Comparison of ENCODE assay signal across 8 cellular contexts in genomic region chr4:80058740-80059139, GRCh38. TPM values are rescaled to one million over a fixed set of nuclear protein-coding genes. Genes with fewer than 3 reads are reported as not detected.
DNase-seq lines count a peak whose midpoint lies in the region; ATAC-seq, FAIRE-seq and TF ChIP-seq lines count a peak whose summit lies in the region.

No MANE protein-coding gene starts in this region.

- H3K4me2 ChIP-seq in OCI-LY7 (ENCODE audit: low read length) = peak overlapping the region; percentile 19; the same call in 1 of the 2 replicates

- H3K4me1 ChIP-seq in left ventricle myocardium inferior (peaks cover 25% of the 10 kb centered on the region), OCI-LY7 (ENCODE audit: insufficient read depth, low read length, poor library complexity, severe bottlenecking) (no peaks in the 10 kb centered on the region), kidney (ENCODE audit: control insufficient read depth in 1 of 2, insufficient read depth in 1 of 2, low read depth in 1 of 2, low read length in 2 of 2) (no peaks in the 10 kb centered on the region)

- H3K9me3 ChIP-seq in left ventricle myocardium inferior (replicated peaks) = no peaks in the 10 kb centered on the region
- no peaks in the 10 kb centered on the region for H3K9me3 ChIP-seq in OCI-LY7 (ENCODE audit: low read length)
- no peaks in the 10 kb centered on the region for H3K9me3 ChIP-seq in kidney (ENCODE audit: control insufficient read depth in 1 of 2, low read length in 2 of 2)

- no peaks in the 10 kb centered on the region for H3K79me2 ChIP-seq in OCI-LY7 (ENCODE audit: insufficient read depth, low read depth, low read length)

- H3K4me3 ChIP-seq in left ventricle myocardium inferior (no peak overlapping the region), OCI-LY7 (ENCODE audit: low read depth, low read length, poor library complexity, severe bottlenecking) (no peak overlapping the region), kidney (ENCODE audit: low read length in 2 of 2) (no peak overlapping the region)

- POLR2A ChIA-PET in OCI-LY7 (lab: Charles Lee) = interaction anchor here (0.8 kb wide), 1 partner anchor 12 kb away, joined by 3 read pairs; no protein-coding TSS in a partner anchor

- peak; percentile 73 for ATAC-seq in Right ventricle myocardium inferior
- ATAC-seq in HG02938 (IDR thresholded peaks at IDR 0.05; ENCODE audit: unreplicated experiment) = peak; percentile 99
- ATAC-seq in esophagus mucosa = peak; percentile 53

- CTCF ChIA-PET in OCI-LY7 (lab: Charles Lee; ENCODE audit: unreplicated experiment) = no interaction called here

- DNase-seq in Right ventricle myocardium inferior (ENCODE audit: missing footprints) (no peak), left ventricle myocardium inferior (no peak), OCI-LY7 (ENCODE audit: low spot score) (peak; percentile 35), NCI-H446 treated with DMSO at 0.1 percent for 48 hours (lab: John Stamatoyannopoulos, UW) (no peak), kidney (no peak), pons (ENCODE audit: low spot score) (no peak)

- H3K27ac ChIP-seq in left ventricle myocardium inferior (replicated peaks) (no peak overlapping the region), OCI-LY7 (ENCODE audit: low read depth, low read length, poor library complexity, severe bottlenecking) (no peak overlapping the region), kidney (ENCODE audit: low read depth in 2 of 2, low read length in 2 of 2) (no peak overlapping the region)

- intact Hi-C loops in Right ventricle myocardium inferior (cut with DNase I) (no loop called here), left ventricle myocardium inferior (cut with micrococcal nuclease) (no loop called here), OCI-LY7 (cut with micrococcal nuclease; ENCODE audit: unreplicated experiment) (no loop called here), kidney (cut with DNase I) (no loop called here)

- TF ChIP-seq CTCF in left ventricle myocardium inferior (IDR thresholded peaks at IDR 0.05; ENCODE audit: borderline replicate concordance) (no peak), OCI-LY7 (conservative IDR thresholded peaks at IDR 0.05; ENCODE audit: low read length) (no peak), kidney (IDR thresholded peaks at IDR 0.05; ENCODE audit: borderline replicate concordance, extremely low read depth, insufficient read depth) (no peak)

- H4K20me1 ChIP-seq in OCI-LY7 (ENCODE audit: insufficient read depth, low read length) = no peaks in the 10 kb centered on the region

- H3K9me2 ChIP-seq in OCI-LY7 (ENCODE audit: insufficient read depth, low read length) = no peaks in the 10 kb centered on the region

- H2AFZ ChIP-seq in OCI-LY7 (ENCODE audit: low read length) = no peak overlapping the region; the same call in 1 of the 2 replicates

- H3K36me3 ChIP-seq in left ventricle myocardium inferior = peaks cover 21% of the 10 kb centered on the region
- H3K36me3 ChIP-seq in OCI-LY7 (ENCODE audit: insufficient read depth, low read length) = no peaks in the 10 kb centered on the region
- no peaks in the 10 kb centered on the region for H3K36me3 ChIP-seq in kidney (ENCODE audit: control insufficient read depth in 1 of 2, insufficient read depth in 2 of 2, low read length in 2 of 2)

- H3K9ac ChIP-seq in kidney (ENCODE audit: low read length in 2 of 2) = no peak overlapping the region

- no peak for FAIRE-seq in kidney (lab: Jason Lieb, UNC)

- no TSS peak for BruUV-seq in OCI-LY7 (replicated peaks; lab: Mats Ljungman, UMichigan)

- H3K27me3 ChIP-seq in left ventricle myocardium inferior (ENCODE audit: low read depth) = no peaks in the 10 kb centered on the region

RNA-seq across cellular contexts. Expression of gene ANTXR2, which starts 14.3 kb away (rescaled TPM):
- total RNA-seq in Right ventricle myocardium inferior (48.1 TPM), left ventricle myocardium inferior (42.4 TPM), OCI-LY7 (2022) (not detected in 2 replicates), esophagus mucosa (1.8 TPM), kidney (33.1 TPM)
- not detected in 2 replicates for total RNA-seq in OCI-LY7 (2014; rRNA removed; shearing (Covaris generic))
- 10.6 TPM for polyA plus RNA-seq in kidney (ENCODE audit: insufficient read depth, low read depth, low replicate concordance)

Comparison
In these comparisons a context has a peak if more than half of its experiments do, and no peak if none do; other contexts are left out.
1. RNA of gene ANTXR2, which starts 14.3 kb away (total RNA-seq): 48.1 TPM in Right ventricle myocardium inferior (single experiment), 42.4 TPM in left ventricle myocardium inferior (single experiment) and 33.1 TPM in kidney (single experiment); 1.8 TPM in esophagus mucosa (single experiment) and not detected in OCI-LY7; every median in the first group is over 10 times any median in the second.
2. Peak in every context shown above with its lines, with median percentiles within 50 percentile points of each other: ATAC-seq.